In genomic region chr6:25193865-25194679, GRCh38 we compare ENCODE assay signal across 17 cellular contexts.
A peak's percentile ranks its signal among the peaks of the same experiment; 100 is the strongest.
DNase-seq lines count a peak whose midpoint lies in the region; ATAC-seq, FAIRE-seq and TF ChIP-seq lines count a peak whose summit lies in the region.
"Had no signal": no experiment of that assay in that cellular context is flagged by ENCODE, and none has a peak within 500 bp of the region (broad histone marks: within the 10 kb centered on the region; RNA-seq: fewer than 3 reads in every experiment).

No MANE protein-coding gene starts in this region.

- H3K4me3 Mint-ChIP-seq in astrocyte (ENCODE audit: unreplicated experiment): no peak overlapping the region

- DNase-seq in Caki2 (ENCODE audit: low read depth): peak; percentile 23
- no peak for DNase-seq in astrocyte (ENCODE audit: low read depth)
- DNase-seq in left ventricle myocardium superior: no peak
- no peak for DNase-seq in SKM-1 (lab: John Stamatoyannopoulos, UW; ENCODE audit: unreplicated experiment)
- DNase-seq in BE2C: no peak
- DNase-seq in HuH-7.5 (ENCODE audit: low spot score): no peak
- DNase-seq: activated CD8-positive, alpha-beta memory T cell treated with anti-CD3 and anti-CD28 coated beads, Interleukin-2, amount 50 U/mL, for 48 hours; amygdala; NCI-H1105; NCI-H524 treated with DMSO at 0.1 percent for 48 hours; retina; SHP77 treated with DMSO at 0.1 percent for 48 hours had no signal

- H3K4me2 ChIP-seq in astrocyte (ENCODE audit: low read length): peak overlapping the region; percentile 77

- H3K9me3 ChIP-seq in astrocyte (ENCODE audit: insufficient read depth, low read depth, low read length) (no peaks in the 10 kb centered on the region), skeletal muscle tissue (ENCODE audit: control insufficient read depth in 3 of 3, low read length in 3 of 3) (no peaks in the 10 kb centered on the region), BE2C (no peaks in the 10 kb centered on the region)
- H3K9me3 ChIP-seq: HAP-1 had no signal

- H3K36me3 Mint-ChIP-seq in astrocyte (ENCODE audit: low read depth, unreplicated experiment): no peaks in the 10 kb centered on the region
- H3K36me3 Mint-ChIP-seq: type B pancreatic cell had no signal

- TF ChIP-seq CTCF in astrocyte (IDR thresholded peaks at IDR 0.05; ENCODE audit: insufficient read depth, low read depth, low read length) (no peak), BE2C (IDR thresholded peaks at IDR 0.05; ENCODE audit: low read depth, low read length) (no peak)

- peaks cover 3% of the 10 kb centered on the region for H3K9me3 Mint-ChIP-seq in astrocyte (ENCODE audit: unreplicated experiment)

- H3K4me1 Mint-ChIP-seq in astrocyte (ENCODE audit: low read depth, unreplicated experiment): peaks cover 18% of the 10 kb centered on the region

- in situ Hi-C loops in Caki2 (cut with HindIII; ENCODE audit: low pct_unique_long_range_greater_than_20kb, low sequenced_read_pairs): no loop called here

- H3K27ac ChIP-seq in astrocyte (ENCODE audit: low read depth, low read length) (peak overlapping the region; percentile 93), skeletal muscle tissue (ENCODE audit: low read depth, low read length) (peak overlapping the region; percentile 39)

- H3K27me3 Mint-ChIP-seq in astrocyte (ENCODE audit: low read depth, unreplicated experiment): no peaks in the 10 kb centered on the region
- H3K27me3 Mint-ChIP-seq: type B pancreatic cell had no signal

- H4K20me1 ChIP-seq in astrocyte (ENCODE audit: insufficient read depth, low read length): no peaks in the 10 kb centered on the region

- no peaks in the 10 kb centered on the region for H3K79me2 ChIP-seq in astrocyte (ENCODE audit: insufficient read depth, low read length)

- FAIRE-seq in astrocyte (lab: Jason Lieb, UNC): peak; percentile 52
- FAIRE-seq: GM12891 had no signal

- H3K9ac ChIP-seq in astrocyte (ENCODE audit: low read length) (peak overlapping the region; percentile 24), skeletal muscle tissue (ENCODE audit: low read depth in 1 of 3, low read length in 3 of 3) (no peak overlapping the region)

- no peak overlapping the region for H2AFZ ChIP-seq in astrocyte (ENCODE audit: low read depth, low read length)

- H3K4me3 ChIP-seq in astrocyte (ENCODE audit: insufficient read depth, low read depth, low read length): no peak overlapping the region
- no peak overlapping the region for H3K4me3 ChIP-seq in skeletal muscle tissue (ENCODE audit: low read length in 3 of 3)
- no peak overlapping the region for H3K4me3 ChIP-seq in BE2C (ENCODE audit: low read depth, low read length)
- H3K4me3 ChIP-seq: HAP-1 had no signal

- H3K36me3 ChIP-seq in astrocyte (ENCODE audit: insufficient read depth, low read length) (no peaks in the 10 kb centered on the region), skeletal muscle tissue (ENCODE audit: control insufficient read depth in 3 of 3, insufficient read depth in 3 of 3, low read length in 3 of 3) (no peaks in the 10 kb centered on the region), BE2C (no peaks in the 10 kb centered on the region)
- H3K36me3 ChIP-seq: HAP-1 had no signal

- intact Hi-C loops in left ventricle myocardium superior (cut with micrococcal nuclease): no loop called here

- peak; percentile 52 for ATAC-seq in left ventricle myocardium superior
- no peak for ATAC-seq in HG02623 (IDR thresholded peaks at IDR 0.05; ENCODE audit: unreplicated experiment)

- H3K27ac Mint-ChIP-seq in astrocyte (ENCODE audit: unreplicated experiment): peak overlapping the region; percentile 10
- H3K27ac Mint-ChIP-seq: type B pancreatic cell had no signal

- peaks cover 20% of the 10 kb centered on the region for H3K4me1 ChIP-seq in astrocyte (ENCODE audit: insufficient read depth, low read length)
- peaks cover 3 to 4% (median 4%) of the 10 kb centered on the region in 3 donors for H3K4me1 ChIP-seq in skeletal muscle tissue (ENCODE audit: control insufficient read depth in 3 of 3, insufficient read depth in 3 of 3, low read length in 3 of 3)
- peaks cover 11% of the 10 kb centered on the region for H3K4me1 ChIP-seq in BE2C
- H3K4me1 ChIP-seq: HAP-1 had no signal

- H3K27me3 ChIP-seq in astrocyte (ENCODE audit: insufficient read depth, low read length) (no peaks in the 10 kb centered on the region), skeletal muscle tissue (ENCODE audit: control insufficient read depth in 3 of 3, insufficient read depth in 3 of 3, low read length in 3 of 3) (no peaks in the 10 kb centered on the region), BE2C (no peaks in the 10 kb centered on the region)
